In genomic region chr22:19723165-19723989, GRCh38 we compare ENCODE assay signal across 1 cellular context.
TF ChIP-seq lines count a peak whose summit lies in the region.

Gene GP1BB, plus strand, starts transcription at chr22:19723539. Its CDS starts 31 bp downstream, at chr22:19723570.

TF ChIP-seq in K562, 482 proteins besides CTCF, POLR2A, EP300 and RAD21 (continued from another document and continues in another):
- TF ChIP-seq POLR2B (IDR thresholded peaks at IDR 0.05; ENCODE audit: low read depth, partially characterized antibody) (peak; percentile 98), GTF2B (IDR thresholded peaks at IDR 0.05; ENCODE audit: extremely low read depth, insufficient read length) (no peak), ZNF398 (CRISPR knock-in tag; IDR thresholded peaks at IDR 0.05) (no peak), KLF13 (tag; IDR thresholded peaks at IDR 0.05; ENCODE audit: borderline replicate concordance, low read depth) (peak; percentile 98), ZNF780A (CRISPR knock-in tag; IDR thresholded peaks at IDR 0.05) (no peak), ZNF586 (CRISPR knock-in tag; conservative IDR thresholded peaks at IDR 0.05) (no peak), ZNF24 (IDR thresholded peaks at IDR 0.05) (no peak), MAFK (IDR thresholded peaks at IDR 0.05; ENCODE audit: low read length) (no peak), ZNF449 (CRISPR knock-in tag; IDR thresholded peaks at IDR 0.05) (no peak), FOXA3 (CRISPR knock-in tag; conservative IDR thresholded peaks at IDR 0.05 in 1 of 2, IDR thresholded peaks at IDR 0.05 in 1 of 2) (no peak), YBX1 (IDR thresholded peaks at IDR 0.05) (no peak), ARID1B (IDR thresholded peaks at IDR 0.05) (no peak), BRCA1 (IDR thresholded peaks at IDR 0.05) (no peak), BRCA1 (CRISPR knock-in tag; IDR thresholded peaks at IDR 0.05) (no peak), ZNF511 (CRISPR knock-in tag; IDR thresholded peaks at IDR 0.05) (no peak), MAX (CRISPR knock-in tag; IDR thresholded peaks at IDR 0.05) (no peak), RFX1 (IDR thresholded peaks at IDR 0.05) (no peak), ZNF830 (CRISPR knock-in tag; IDR thresholded peaks at IDR 0.05) (no peak), BMI1 (IDR thresholded peaks at IDR 0.05; ENCODE audit: low read length) (no peak; the same call in 1 of the 2 replicates), GABPB1 (CRISPR knock-in tag; IDR thresholded peaks at IDR 0.05) (no peak), FOXK1 (CRISPR knock-in tag; IDR thresholded peaks at IDR 0.05; ENCODE audit: borderline replicate concordance) (no peak), RAD51 (IDR thresholded peaks at IDR 0.05; ENCODE audit: borderline replicate concordance, low read depth) (no peak), HDGF (IDR thresholded peaks at IDR 0.05) (no peak), JUND (IDR thresholded peaks at IDR 0.05; ENCODE audit: borderline replicate concordance, low read depth, low read length) (peak; percentile 93), JUND (tag; IDR thresholded peaks at IDR 0.05; ENCODE audit: borderline replicate concordance, low read depth, low read length) (peak; percentile 72; the same call in 2 of the 3 replicates), SPI1 (IDR thresholded peaks at IDR 0.05; ENCODE audit: borderline replicate concordance, low read depth, low read length) (peak; percentile 70), ZC3H11A (IDR thresholded peaks at IDR 0.05; ENCODE audit: low read depth, low read length) (no peak), NCOA6 (IDR thresholded peaks at IDR 0.05) (no peak), MEF2D (tag; conservative IDR thresholded peaks at IDR 0.05; ENCODE audit: low read depth) (peak; percentile 100), RBM22 (IDR thresholded peaks at IDR 0.05; ENCODE audit: low read depth, low read length, poor library complexity, severe bottlenecking) (no peak), ID3 (CRISPR knock-in tag; IDR thresholded peaks at IDR 0.05) (no peak), ID3 (tag; IDR thresholded peaks at IDR 0.05) (no peak), NFRKB (IDR thresholded peaks at IDR 0.05; ENCODE audit: low read depth) (no peak), NELFE (IDR thresholded peaks at IDR 0.05; ENCODE audit: insufficient read depth, insufficient read length) (no peak), IRF9 (tag; IDR thresholded peaks at IDR 0.05) (peak; percentile 75), ZFP36 (IDR thresholded peaks at IDR 0.05; ENCODE audit: low read depth, low read length, partially characterized antibody) (peak; percentile 72), DACH1 (IDR thresholded peaks at IDR 0.05; ENCODE audit: partially characterized antibody) (peak; percentile 87), ELK3 (CRISPR knock-in tag; IDR thresholded peaks at IDR 0.05) (no peak), ZNF668 (CRISPR knock-in tag; IDR thresholded peaks at IDR 0.05) (peak; percentile 79; the same call in 1 of the 2 replicates), CEBPZ (IDR thresholded peaks at IDR 0.05; ENCODE audit: borderline replicate concordance, low read depth, low read length) (peak; percentile 9; the same call in 1 of the 2 replicates), NFE2 (IDR thresholded peaks at IDR 0.05; ENCODE audit: low read depth) (no peak), MIER1 (IDR thresholded peaks at IDR 0.05; ENCODE audit: low read depth) (no peak), IFI16 (CRISPR knock-in tag; IDR thresholded peaks at IDR 0.05) (no peak), SMARCA5 (IDR thresholded peaks at IDR 0.05) (peak; percentile 51; the same call in 1 of the 2 replicates), ZBTB8A (IDR thresholded peaks at IDR 0.05; ENCODE audit: partially characterized antibody) (no peak), HNRNPLL (IDR thresholded peaks at IDR 0.05; ENCODE audit: low read depth, low read length, poor library complexity, severe bottlenecking) (peak; percentile 45), ZNF785 (CRISPR knock-in tag; IDR thresholded peaks at IDR 0.05) (no peak), THRB (CRISPR knock-in tag; conservative IDR thresholded peaks at IDR 0.05) (no peak), NEUROD1 (IDR thresholded peaks at IDR 0.05; ENCODE audit: borderline replicate concordance, low read depth, low read length, partially characterized antibody) (peak; percentile 99), ZNF134 (CRISPR knock-in tag; conservative IDR thresholded peaks at IDR 0.05) (no peak), CBX5 (IDR thresholded peaks at IDR 0.05; ENCODE audit: borderline replicate concordance, low read depth) (no peak), MITF (IDR thresholded peaks at IDR 0.05) (no peak), RFX5 (IDR thresholded peaks at IDR 0.05; ENCODE audit: low read depth, low read length) (no peak), TBL1XR1 (IDR thresholded peaks at IDR 0.05; ENCODE audit: low read length in 2 of 2) (peak; percentile 100), ZNF133 (CRISPR knock-in tag; IDR thresholded peaks at IDR 0.05) (no peak), ETV5 (CRISPR knock-in tag; IDR thresholded peaks at IDR 0.05; ENCODE audit: low read depth) (no peak), GATAD2B (IDR thresholded peaks at IDR 0.05; ENCODE audit: borderline replicate concordance) (no peak), NKRF (IDR thresholded peaks at IDR 0.05; ENCODE audit: borderline replicate concordance) (peak; percentile 69), NFXL1 (CRISPR knock-in tag; IDR thresholded peaks at IDR 0.05) (no peak), PRMT5 (CRISPR knock-in tag; IDR thresholded peaks at IDR 0.05) (no peak)
